ENCODE assay signal across 9 cellular contexts in the genomic region with DNA sequence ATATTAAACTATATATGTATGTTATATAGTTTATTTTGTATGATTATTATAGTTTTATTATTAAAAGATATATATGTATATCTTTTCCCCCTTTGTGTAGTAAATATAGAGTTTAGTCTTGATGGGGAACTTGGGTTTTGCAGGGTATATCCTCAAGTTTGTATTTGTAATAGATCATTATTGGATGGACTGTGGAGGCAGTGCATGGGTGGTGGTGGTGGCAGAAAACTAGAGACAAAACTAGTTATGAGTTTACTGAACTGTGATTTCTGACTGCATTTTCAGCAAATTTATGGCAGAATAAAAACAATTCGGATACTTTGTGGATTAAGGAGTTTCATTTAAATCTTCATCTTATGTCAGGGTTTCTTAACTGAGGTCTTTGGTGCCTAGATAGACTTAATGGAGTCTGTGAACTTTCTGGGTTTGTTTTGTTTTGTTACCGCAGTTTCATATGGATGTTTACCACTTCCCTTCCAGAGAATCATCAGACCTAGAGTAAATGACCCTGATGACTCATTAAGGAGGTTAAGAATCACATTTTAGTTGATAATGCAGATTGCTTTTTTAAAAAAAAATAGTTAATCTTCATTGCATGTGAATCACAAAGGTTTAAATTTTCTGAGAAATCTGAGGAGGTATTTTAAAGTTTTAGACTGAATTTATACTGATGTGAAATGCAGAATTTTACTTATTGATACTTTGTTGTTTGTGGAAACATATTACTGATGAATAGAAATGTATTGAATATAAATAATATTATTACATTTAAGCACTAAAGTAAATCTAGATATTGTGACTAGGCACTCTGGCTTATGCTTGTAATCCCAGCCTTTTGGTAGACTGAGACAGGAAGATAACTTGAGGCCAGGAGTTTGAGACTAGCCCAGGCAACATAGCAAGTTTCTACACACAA. TPM values are rescaled to one million over a fixed set of nuclear protein-coding genes. Genes with fewer than 3 reads are reported as not detected.
DNase-seq lines count a peak whose midpoint lies in the region; ATAC-seq and TF ChIP-seq lines count a peak whose summit lies in the region.
"Had no signal": no experiment of that assay in that cellular context is flagged by ENCODE, and none has a peak within 500 bp of the region (broad histone marks: within the 10 kb centered on the region; RNA-seq: fewer than 3 reads in every experiment).

No MANE protein-coding gene starts in this region.

- CTCF ChIA-PET in PC-9 (lab: Charles Lee) = no interaction called here

- peaks cover 37% of the 10 kb centered on the region for H4K20me1 ChIP-seq in PC-9 (ENCODE audit: insufficient read depth)

- H3K4me3 ChIP-seq in PC-9 = no peak overlapping the region
- no peak overlapping the region for H3K4me3 ChIP-seq in fibroblast of villous mesenchyme (ENCODE audit: low read depth, low read length)
- H3K4me3 ChIP-seq in psoas muscle = no peak overlapping the region
- H3K4me3 ChIP-seq: BLaER1 had no signal

- H3K27ac ChIP-seq in PC-9 = no peak overlapping the region
- no peak overlapping the region for H3K27ac ChIP-seq in psoas muscle
- H3K27ac ChIP-seq: BLaER1 had no signal

- peaks cover 8% of the 10 kb centered on the region for H3K36me3 Mint-ChIP-seq in activated CD4-positive, alpha-beta T cell treated with anti-CD3 and anti-CD28 coated beads, Interleukin-2, amount 10 ng/mL, durations not matched to agents 24 days and 14 days (ENCODE audit: low read depth)

- H3K9me3 ChIP-seq in PC-9 (ENCODE audit: insufficient read depth, low read depth) (no peaks in the 10 kb centered on the region), psoas muscle (no peaks in the 10 kb centered on the region)

- no peak overlapping the region for H2AFZ ChIP-seq in PC-9

- no peaks in the 10 kb centered on the region for H3K27me3 Mint-ChIP-seq in activated CD4-positive, alpha-beta T cell treated with anti-CD3 and anti-CD28 coated beads, Interleukin-2, amount 10 ng/mL, durations not matched to agents 24 days and 14 days

- TF ChIP-seq CTCF in PC-9 (conservative IDR thresholded peaks at IDR 0.05) (no peak), fibroblast of villous mesenchyme (IDR thresholded peaks at IDR 0.05; ENCODE audit: insufficient read depth, low read depth, low read length) (no peak), psoas muscle (IDR thresholded peaks at IDR 0.05) (no peak)

- 65 to 69% (median 67%) methylated on average over 2 of the region's 2 CpGs for WGBS in psoas muscle, 3 donors

- H3F3A ChIP-seq in PC-9 (ENCODE audit: insufficient read depth, low read depth) = no peaks in the 10 kb centered on the region

- H3K9me2 ChIP-seq in PC-9 (ENCODE audit: insufficient read depth) = no peaks in the 10 kb centered on the region

- H3K4me1 Mint-ChIP-seq in activated CD4-positive, alpha-beta T cell treated with anti-CD3 and anti-CD28 coated beads, Interleukin-2, amount 10 ng/mL, durations not matched to agents 24 days and 14 days = peaks cover 45% of the 10 kb centered on the region

- ATAC-seq in HG02885 (IDR thresholded peaks at IDR 0.05; ENCODE audit: poor library complexity, unreplicated experiment) (peak; percentile 98), psoas muscle (no peak)

- DNase-seq in activated CD4-positive, alpha-beta T cell treated with anti-CD3 and anti-CD28 coated beads, Interleukin-2, amount 10 ng/mL, durations not matched to agents 24 days and 14 days = peak; percentile 71
- DNase-seq in activated CD4-positive, alpha-beta T cell treated with anti-CD3 and anti-CD28 coated beads for 4 hours = no peak
- peak in 1 of 2 experiments; percentile 73 for DNase-seq in PC-9
- peak; percentile 81 for DNase-seq in fibroblast of villous mesenchyme (ENCODE audit: low read depth)
- DNase-seq in iPS-NIHi11 (ENCODE audit: low spot score) = no peak
- no peak for DNase-seq in inferior parietal cortex (ENCODE audit: extremely low spot score)
- DNase-seq in psoas muscle = no peak

- H3K4me2 ChIP-seq in PC-9 = peak overlapping the region; percentile 42
- H3K4me2 ChIP-seq: BLaER1 had no signal

- POLR2A ChIA-PET in PC-9 (lab: Charles Lee; ENCODE audit: unreplicated experiment) = interaction anchor here (0.7 kb wide), 1 partner anchor 17 kb away, joined by 7 read pairs; no protein-coding TSS in a partner anchor

- peak overlapping the region; percentile 65 for H3K4me3 Mint-ChIP-seq in activated CD4-positive, alpha-beta T cell treated with anti-CD3 and anti-CD28 coated beads, Interleukin-2, amount 10 ng/mL, durations not matched to agents 24 days and 14 days

- intact Hi-C loops in activated CD4-positive, alpha-beta T cell treated with anti-CD3 and anti-CD28 coated beads, Interleukin-2, amount 10 ng/mL, durations not matched to agents 24 days and 14 days (cut with micrococcal nuclease) = loop anchor here (1.0 to 5.0 kb wide), 5 partner anchors 13 to 68 kb away; no protein-coding TSS in a partner anchor
- intact Hi-C loops in PC-9 (cut with micrococcal nuclease; ENCODE audit: unreplicated experiment) (no loop called here), psoas muscle (cut with DNase I) (no loop called here)

- H3K27ac Mint-ChIP-seq in activated CD4-positive, alpha-beta T cell treated with anti-CD3 and anti-CD28 coated beads, Interleukin-2, amount 10 ng/mL, durations not matched to agents 24 days and 14 days = peak overlapping the region; percentile 87

- H3K4me1 ChIP-seq in PC-9 (replicated peaks; ENCODE audit: insufficient read depth) = peaks cover 19% of the 10 kb centered on the region
- H3K4me1 ChIP-seq in psoas muscle = peaks cover 66% of the 10 kb centered on the region

- H3K27me3 ChIP-seq in PC-9 (ENCODE audit: insufficient read depth, low read depth) (no peaks in the 10 kb centered on the region), psoas muscle (ENCODE audit: insufficient read depth in 3 of 3, low read length in 2 of 3) (no peaks in the 10 kb centered on the region)
- H3K27me3 ChIP-seq: BLaER1 had no signal

- BruUV-seq in PC-9 (replicated peaks; lab: Mats Ljungman, UMichigan) = no TSS peak

- H3K9me3 Mint-ChIP-seq in activated CD4-positive, alpha-beta T cell treated with anti-CD3 and anti-CD28 coated beads, Interleukin-2, amount 10 ng/mL, durations not matched to agents 24 days and 14 days = no peaks in the 10 kb centered on the region

- H3K36me3 ChIP-seq in PC-9 (ENCODE audit: low read depth) (no peaks in the 10 kb centered on the region), psoas muscle (ENCODE audit: insufficient read depth in 1 of 2, low read depth in 1 of 2) (no peaks in the 10 kb centered on the region)
- H3K36me3 ChIP-seq: BLaER1 had no signal

- peaks cover 94% of the 10 kb centered on the region for H3K79me2 ChIP-seq in PC-9 (ENCODE audit: low read depth)

RNA-seq across cellular contexts. Expression of gene EPC2, which starts 14.5 kb away (rescaled TPM):
- 25.4 and 30.6 TPM in 2 replicates for total RNA-seq in activated CD4-positive, alpha-beta T cell treated with anti-CD3 and anti-CD28 coated beads, Interleukin-2, amount 10 ng/mL, durations not matched to agents 24 days and 14 days
- total RNA-seq in PC-9 (2021) = 15.8 and 29.8 TPM in 2 replicates
- total RNA-seq in fibroblast of villous mesenchyme = 19.6 and 23.3 TPM in 2 replicates
- total RNA-seq in psoas muscle = 10 to 100 TPM; 15.7 to 21.4 (median 16.9) TPM
- 10 to 100 TPM in 2 of 3 donors, 1 to 10 TPM in 1; 6.3 to 10.7 (median 10.1) TPM for polyA plus RNA-seq in psoas muscle

Comparison
In these comparisons a context has a peak if more than half of its experiments do, and no peak if none do; other contexts are left out.
1. DNase-seq: peak in activated CD4-positive, alpha-beta T cell treated with anti-CD3 and anti-CD28 coated beads, Interleukin-2, amount 10 ng/mL, durations not matched to agents 24 days and 14 days (single experiment) and fibroblast of villous mesenchyme (single experiment); none in activated CD4-positive, alpha-beta T cell treated with anti-CD3 and anti-CD28 coated beads for 4 hours (0 of 2), iPS-NIHi11 (single experiment), inferior parietal cortex (single experiment) and psoas muscle (0 of 2).